1 cellular context compared by ENCODE assay signal in the genomic region with DNA sequence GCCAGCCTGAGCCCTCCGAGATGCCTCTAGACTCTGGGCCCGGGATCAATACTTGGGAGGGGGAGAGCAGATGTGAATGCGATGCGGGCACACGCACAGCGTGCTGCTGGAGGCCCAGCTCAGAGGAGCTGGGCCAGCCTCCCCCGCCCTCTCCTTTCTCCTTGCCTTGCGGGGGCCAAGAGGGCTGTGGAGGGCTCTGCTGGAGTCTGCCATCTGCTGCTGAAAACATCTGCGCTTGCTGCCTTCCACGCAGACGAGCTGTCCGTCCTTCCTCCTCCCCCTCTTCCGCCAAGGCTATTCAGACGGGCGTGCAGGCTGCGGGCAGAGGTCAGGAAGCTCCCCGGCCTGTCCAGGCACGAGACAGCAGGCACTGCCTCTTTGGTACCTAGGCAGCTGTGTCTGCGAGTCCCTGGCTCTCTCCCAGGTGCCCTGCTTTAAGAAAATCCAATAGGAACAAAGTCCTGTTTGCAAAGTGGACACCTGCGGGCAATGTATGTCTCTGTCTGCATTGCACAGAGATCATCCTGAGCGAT.
TF ChIP-seq lines count a peak whose summit lies in the region.

No MANE protein-coding gene starts in this region.

TF ChIP-seq in HepG2, 621 proteins besides CTCF, POLR2A, EP300 and RAD21 (continued from another document and continues in another):
- no peak for TF ChIP-seq THAP9 (CRISPR knock-in tag; IDR thresholded peaks at IDR 0.05; ENCODE audit: borderline replicate concordance)
- TF ChIP-seq ZNF672 (CRISPR knock-in tag; IDR thresholded peaks at IDR 0.05), result no peak
- TF ChIP-seq ZNF350 (CRISPR knock-in tag; IDR thresholded peaks at IDR 0.05; ENCODE audit: borderline replicate concordance, low read depth), result no peak
- TF ChIP-seq HDAC1 (CRISPR knock-in tag; IDR thresholded peaks at IDR 0.05), result peak; percentile 44; the same call in 1 of the 2 replicates
- TF ChIP-seq PHB2 (IDR thresholded peaks at IDR 0.05; ENCODE audit: partially characterized antibody), result no peak
- TF ChIP-seq ETV6 (CRISPR knock-in tag; conservative IDR thresholded peaks at IDR 0.05), result no peak
- TF ChIP-seq, protein P1, sequence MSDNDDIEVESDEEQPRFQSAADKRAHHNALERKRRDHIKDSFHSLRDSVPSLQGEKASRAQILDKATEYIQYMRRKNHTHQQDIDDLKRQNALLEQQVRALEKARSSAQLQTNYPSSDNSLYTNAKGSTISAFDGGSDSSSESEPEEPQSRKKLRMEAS (IDR thresholded peaks at IDR 0.05), result peak; percentile 38; the same call in 1 of the 2 replicates
- no peak for TF ChIP-seq U2AF2 (IDR thresholded peaks at IDR 0.05; ENCODE audit: low read depth, low read length)
- TF ChIP-seq PRDM10 (CRISPR knock-in tag; IDR thresholded peaks at IDR 0.05; ENCODE audit: low read depth), result peak; percentile 53; the same call in 1 of the 2 replicates
- TF ChIP-seq, protein P2, sequence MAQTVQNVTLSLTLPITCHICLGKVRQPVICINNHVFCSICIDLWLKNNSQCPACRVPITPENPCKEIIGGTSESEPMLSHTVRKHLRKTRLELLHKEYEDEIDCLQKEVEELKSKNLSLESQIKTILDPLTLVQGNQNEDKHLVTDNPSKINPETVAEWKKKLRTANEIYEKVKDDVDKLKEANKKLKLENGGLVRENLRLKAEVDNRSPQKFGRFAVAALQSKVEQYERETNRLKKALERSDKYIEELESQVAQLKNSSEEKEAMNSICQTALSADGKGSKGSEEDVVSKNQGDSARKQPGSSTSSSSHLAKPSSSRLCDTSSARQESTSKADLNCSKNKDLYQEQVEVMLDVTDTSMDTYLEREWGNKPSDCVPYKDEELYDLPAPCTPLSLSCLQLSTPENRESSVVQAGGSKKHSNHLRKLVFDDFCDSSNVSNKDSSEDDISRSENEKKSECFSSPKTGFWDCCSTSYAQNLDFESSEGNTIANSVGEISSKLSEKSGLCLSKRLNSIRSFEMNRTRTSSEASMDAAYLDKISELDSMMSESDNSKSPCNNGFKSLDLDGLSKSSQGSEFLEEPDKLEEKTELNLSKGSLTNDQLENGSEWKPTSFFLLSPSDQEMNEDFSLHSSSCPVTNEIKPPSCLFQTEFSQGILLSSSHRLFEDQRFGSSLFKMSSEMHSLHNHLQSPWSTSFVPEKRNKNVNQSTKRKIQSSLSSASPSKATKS (CRISPR knock-in tag; IDR thresholded peaks at IDR 0.05), result no peak
- TF ChIP-seq, protein P3, sequence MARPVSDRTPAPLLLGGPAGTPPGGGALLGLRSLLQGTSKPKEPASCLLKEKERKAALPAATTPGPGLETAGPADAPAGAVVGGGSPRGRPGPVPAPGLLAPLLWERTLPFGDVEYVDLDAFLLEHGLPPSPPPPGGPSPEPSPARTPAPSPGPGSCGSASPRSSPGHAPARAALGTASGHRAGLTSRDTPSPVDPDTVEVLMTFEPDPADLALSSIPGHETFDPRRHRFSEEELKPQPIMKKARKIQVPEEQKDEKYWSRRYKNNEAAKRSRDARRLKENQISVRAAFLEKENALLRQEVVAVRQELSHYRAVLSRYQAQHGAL (CRISPR knock-in tag; IDR thresholded peaks at IDR 0.05; ENCODE audit: not compliant biosample characterization), result no peak
- TF ChIP-seq CEBPB (IDR thresholded peaks at IDR 0.05; ENCODE audit: borderline replicate concordance, low read depth, low read length), result no peak
- TF ChIP-seq IRF9 (CRISPR knock-in tag; IDR thresholded peaks at IDR 0.05; ENCODE audit: borderline replicate concordance), result no peak
- no peak for TF ChIP-seq JUND (CRISPR knock-in tag; IDR thresholded peaks at IDR 0.05)
- TF ChIP-seq FOSL2 (CRISPR knock-in tag; IDR thresholded peaks at IDR 0.05), result 0 out of 2 replicates have a peak, but pooled peaks have one; percentile 7
- TF ChIP-seq, protein P4, sequence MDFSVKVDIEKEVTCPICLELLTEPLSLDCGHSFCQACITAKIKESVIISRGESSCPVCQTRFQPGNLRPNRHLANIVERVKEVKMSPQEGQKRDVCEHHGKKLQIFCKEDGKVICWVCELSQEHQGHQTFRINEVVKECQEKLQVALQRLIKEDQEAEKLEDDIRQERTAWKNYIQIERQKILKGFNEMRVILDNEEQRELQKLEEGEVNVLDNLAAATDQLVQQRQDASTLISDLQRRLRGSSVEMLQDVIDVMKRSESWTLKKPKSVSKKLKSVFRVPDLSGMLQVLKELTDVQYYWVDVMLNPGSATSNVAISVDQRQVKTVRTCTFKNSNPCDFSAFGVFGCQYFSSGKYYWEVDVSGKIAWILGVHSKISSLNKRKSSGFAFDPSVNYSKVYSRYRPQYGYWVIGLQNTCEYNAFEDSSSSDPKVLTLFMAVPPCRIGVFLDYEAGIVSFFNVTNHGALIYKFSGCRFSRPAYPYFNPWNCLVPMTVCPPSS (IDR thresholded peaks at IDR 0.05), result no peak
- TF ChIP-seq DZIP1 (CRISPR knock-in tag; IDR thresholded peaks at IDR 0.05), result no peak
- peak; percentile 26; the same call in 1 of the 2 replicates for TF ChIP-seq NRL (CRISPR knock-in tag; IDR thresholded peaks at IDR 0.05; ENCODE audit: borderline replicate concordance)
- no peak for TF ChIP-seq NFIC (IDR thresholded peaks at IDR 0.05; ENCODE audit: low read length)
- no peak for TF ChIP-seq CHCHD3 (CRISPR knock-in tag; IDR thresholded peaks at IDR 0.05)
- TF ChIP-seq ELK4 (CRISPR knock-in tag; IDR thresholded peaks at IDR 0.05; ENCODE audit: borderline replicate concordance), result no peak
- no peak for TF ChIP-seq SIX4 (CRISPR knock-in tag; IDR thresholded peaks at IDR 0.05)
- no peak for TF ChIP-seq TRAFD1 (CRISPR knock-in tag; IDR thresholded peaks at IDR 0.05; ENCODE audit: borderline replicate concordance)
- no peak for TF ChIP-seq ZNF816 (CRISPR knock-in tag; IDR thresholded peaks at IDR 0.05; ENCODE audit: borderline replicate concordance)
- TF ChIP-seq PRMT3 (CRISPR knock-in tag; IDR thresholded peaks at IDR 0.05; ENCODE audit: borderline replicate concordance, low read depth), result no peak
- TF ChIP-seq HCFC1 (IDR thresholded peaks at IDR 0.05; ENCODE audit: low read depth, low read length), result no peak
- no peak for TF ChIP-seq PREB (CRISPR knock-in tag; IDR thresholded peaks at IDR 0.05)
